9 cellular contexts compared by ENCODE assay signal in genomic region chr14:75022655-75023054, GRCh38. TPM values are rescaled to one million over a fixed set of nuclear protein-coding genes. Genes with fewer than 3 reads are reported as not detected.
DNase-seq lines count a peak whose midpoint lies in the region; ATAC-seq and TF ChIP-seq lines count a peak whose summit lies in the region.
"Had no signal": no experiment of that assay in that cellular context is flagged by ENCODE, and none has a peak within 500 bp of the region (broad histone marks: within the 10 kb centered on the region; RNA-seq: fewer than 3 reads in every experiment).

No MANE protein-coding gene starts in this region.

- CTCF ChIA-PET in mammary epithelial cell (lab: Charles Lee; ENCODE audit: low non-redundant PET), result interaction anchor here (0.6 kb wide), 1 partner anchor 78 kb away, joined by 3 read pairs; no protein-coding TSS in a partner anchor

- intact Hi-C loops in mammary epithelial cell (cut with micrococcal nuclease) (no loop called here), right lobe of liver (cut with DNase I) (no loop called here)

- ATAC-seq in right lobe of liver (peak; percentile 44 to 65 (median 58)), HG02981 (IDR thresholded peaks at IDR 0.05; ENCODE audit: unreplicated experiment) (no peak), HG03432 (IDR thresholded peaks at IDR 0.05; ENCODE audit: unreplicated experiment) (no peak), GM21423 (IDR thresholded peaks at IDR 0.05; ENCODE audit: unreplicated experiment) (no peak)
- no peak for ATAC-seq in stimulated activated effector memory CD8-positive, alpha-beta T cell treated with anti-CD3 and anti-CD28 coated beads, Interleukin-12 subunit alpha, Interleukin-12 subunit beta, amount 100 ng/mL, for 72 hours
- ATAC-seq: T-cell had no signal

- TF ChIP-seq CTCF in mammary epithelial cell (conservative IDR thresholded peaks at IDR 0.05 in 1 of 2, IDR thresholded peaks at IDR 0.05 in 1 of 2; ENCODE audit: extremely low read depth in 1 of 2, insufficient read depth in 1 of 2, low read depth in 1 of 2, low read length in 2 of 2) (peak; percentile 45 to 63), right lobe of liver (IDR thresholded peaks at IDR 0.05) (peak; percentile 16 to 25 (median 20))

- no TSS peak for BruUV-seq in mammary epithelial cell (replicated peaks; lab: Mats Ljungman, UMichigan)

- WGBS in mammary epithelial cell (ENCODE audit: low coverage, missing lambda C conversion rate), result 67% methylated on average over 7 of the region's 8 CpGs
- 65% methylated on average over 8 of the region's 8 CpGs for WGBS in right lobe of liver (ENCODE audit: insufficient coverage, low coverage, low lambda C conversion rate, missing lambda C conversion rate)

- no peak overlapping the region for H3K4me3 ChIP-seq in mammary epithelial cell (replicated peaks in 1 of 3; ENCODE audit: insufficient read depth in 1 of 3, low read depth in 2 of 3, low read length in 3 of 3)
- no peak overlapping the region for H3K4me3 ChIP-seq in right lobe of liver

- H3K4me1 Mint-ChIP-seq in stimulated activated effector memory CD8-positive, alpha-beta T cell treated with anti-CD3 and anti-CD28 coated beads, Interleukin-12 subunit alpha, Interleukin-12 subunit beta, amount 100 ng/mL, for 72 hours, result no peaks in the 10 kb centered on the region
- H3K4me1 Mint-ChIP-seq: T-cell had no signal

- H3K27me3 ChIP-seq in mammary epithelial cell (ENCODE audit: insufficient read depth, low read length), result no peaks in the 10 kb centered on the region
- no peaks in the 10 kb centered on the region for H3K27me3 ChIP-seq in right lobe of liver

- H3K4me3 Mint-ChIP-seq in stimulated activated effector memory CD8-positive, alpha-beta T cell treated with anti-CD3 and anti-CD28 coated beads, Interleukin-12 subunit alpha, Interleukin-12 subunit beta, amount 100 ng/mL, for 72 hours, result no peak overlapping the region
- H3K4me3 Mint-ChIP-seq: T-cell had no signal

- H3K36me3 ChIP-seq in mammary epithelial cell (ENCODE audit: insufficient read depth, low read length) (peaks cover 12% of the 10 kb centered on the region), right lobe of liver (peaks cover 0 to 29% (median 9%) of the 10 kb centered on the region in 4 donors)

- TF ChIP-seq POLR2A in right lobe of liver (IDR thresholded peaks at IDR 0.05), result no peak

- no peaks in the 10 kb centered on the region for H3K4me1 ChIP-seq in mammary epithelial cell (ENCODE audit: insufficient read depth, low read length)
- no peaks in the 10 kb centered on the region for H3K4me1 ChIP-seq in right lobe of liver

- no peaks in the 10 kb centered on the region for H4K20me1 ChIP-seq in mammary epithelial cell (ENCODE audit: insufficient read depth, low read length)

- in situ Hi-C loops in mammary epithelial cell (cut with MboI; ENCODE audit: low sequenced_read_pairs in 2 of 2), result no loop called here

- dilution Hi-C loops in mammary epithelial cell (cut with HindIII; ENCODE audit: low sequenced_read_pairs), result loop anchor here (5.0 kb wide), 1 partner anchor 95 kb away; no protein-coding TSS in a partner anchor

- TF ChIP-seq EP300 in Ishikawa (IDR thresholded peaks at IDR 0.05; ENCODE audit: borderline replicate concordance), result no peak

- peaks cover 48% of the 10 kb centered on the region for H3K36me3 Mint-ChIP-seq in stimulated activated effector memory CD8-positive, alpha-beta T cell treated with anti-CD3 and anti-CD28 coated beads, Interleukin-12 subunit alpha, Interleukin-12 subunit beta, amount 100 ng/mL, for 72 hours

- peak; percentile 49 for TF ChIP-seq RAD21 in Ishikawa (IDR thresholded peaks at IDR 0.05; ENCODE audit: low read depth)

- no peak overlapping the region for H3K9ac ChIP-seq in mammary epithelial cell (ENCODE audit: insufficient read depth, low read length)

- no peak overlapping the region for H2AFZ ChIP-seq in mammary epithelial cell (ENCODE audit: low read depth, low read length)

- no peaks in the 10 kb centered on the region for H3K9me3 Mint-ChIP-seq in stimulated activated effector memory CD8-positive, alpha-beta T cell treated with anti-CD3 and anti-CD28 coated beads, Interleukin-12 subunit alpha, Interleukin-12 subunit beta, amount 100 ng/mL, for 72 hours
- H3K9me3 Mint-ChIP-seq: T-cell had no signal

- H3K27ac ChIP-seq in mammary epithelial cell (ENCODE audit: insufficient read depth, low read depth, low read length) (no peak overlapping the region), right lobe of liver (no peak overlapping the region)

- H3K4me2 ChIP-seq in mammary epithelial cell (ENCODE audit: insufficient read depth, low read depth, low read length), result no peak overlapping the region

- H3K9me3 ChIP-seq in mammary epithelial cell (replicated peaks; ENCODE audit: insufficient read depth, low read length), result no peaks in the 10 kb centered on the region
- H3K9me3 ChIP-seq in right lobe of liver, result no peaks in the 10 kb centered on the region

- no peaks in the 10 kb centered on the region for H3K79me2 ChIP-seq in mammary epithelial cell (ENCODE audit: insufficient read depth, low read length)

- DNase-seq in EL (peak; percentile 26), mammary epithelial cell (no peak), right lobe of liver (no peak)
- DNase-seq in stimulated activated effector memory CD8-positive, alpha-beta T cell treated with anti-CD3 and anti-CD28 coated beads, Interleukin-12 subunit alpha, Interleukin-12 subunit beta, amount 100 ng/mL, for 72 hours (ENCODE audit: low spot score in 2 of 2), result no peak

- no peak overlapping the region for H3K27ac Mint-ChIP-seq in stimulated activated effector memory CD8-positive, alpha-beta T cell treated with anti-CD3 and anti-CD28 coated beads, Interleukin-12 subunit alpha, Interleukin-12 subunit beta, amount 100 ng/mL, for 72 hours
- H3K27ac Mint-ChIP-seq: T-cell had no signal

TF ChIP-seq in Ishikawa, 13 proteins besides CTCF, POLR2A, EP300 and RAD21:
- TF ChIP-seq CEBPB (IDR thresholded peaks at IDR 0.05) (no peak), USF1 (IDR thresholded peaks at IDR 0.05) (no peak), TCF12 (IDR thresholded peaks at IDR 0.05; ENCODE audit: low read depth) (no peak), TAF1 (IDR thresholded peaks at IDR 0.05; ENCODE audit: low read depth) (no peak), CREB1 (IDR thresholded peaks at IDR 0.05; ENCODE audit: low read depth) (no peak), TEAD4 (IDR thresholded peaks at IDR 0.05) (no peak), NFIC (IDR thresholded peaks at IDR 0.05) (no peak), YY1 (IDR thresholded peaks at IDR 0.05; ENCODE audit: low read depth) (no peak)
- TF ChIP-seq, protein P1, sequence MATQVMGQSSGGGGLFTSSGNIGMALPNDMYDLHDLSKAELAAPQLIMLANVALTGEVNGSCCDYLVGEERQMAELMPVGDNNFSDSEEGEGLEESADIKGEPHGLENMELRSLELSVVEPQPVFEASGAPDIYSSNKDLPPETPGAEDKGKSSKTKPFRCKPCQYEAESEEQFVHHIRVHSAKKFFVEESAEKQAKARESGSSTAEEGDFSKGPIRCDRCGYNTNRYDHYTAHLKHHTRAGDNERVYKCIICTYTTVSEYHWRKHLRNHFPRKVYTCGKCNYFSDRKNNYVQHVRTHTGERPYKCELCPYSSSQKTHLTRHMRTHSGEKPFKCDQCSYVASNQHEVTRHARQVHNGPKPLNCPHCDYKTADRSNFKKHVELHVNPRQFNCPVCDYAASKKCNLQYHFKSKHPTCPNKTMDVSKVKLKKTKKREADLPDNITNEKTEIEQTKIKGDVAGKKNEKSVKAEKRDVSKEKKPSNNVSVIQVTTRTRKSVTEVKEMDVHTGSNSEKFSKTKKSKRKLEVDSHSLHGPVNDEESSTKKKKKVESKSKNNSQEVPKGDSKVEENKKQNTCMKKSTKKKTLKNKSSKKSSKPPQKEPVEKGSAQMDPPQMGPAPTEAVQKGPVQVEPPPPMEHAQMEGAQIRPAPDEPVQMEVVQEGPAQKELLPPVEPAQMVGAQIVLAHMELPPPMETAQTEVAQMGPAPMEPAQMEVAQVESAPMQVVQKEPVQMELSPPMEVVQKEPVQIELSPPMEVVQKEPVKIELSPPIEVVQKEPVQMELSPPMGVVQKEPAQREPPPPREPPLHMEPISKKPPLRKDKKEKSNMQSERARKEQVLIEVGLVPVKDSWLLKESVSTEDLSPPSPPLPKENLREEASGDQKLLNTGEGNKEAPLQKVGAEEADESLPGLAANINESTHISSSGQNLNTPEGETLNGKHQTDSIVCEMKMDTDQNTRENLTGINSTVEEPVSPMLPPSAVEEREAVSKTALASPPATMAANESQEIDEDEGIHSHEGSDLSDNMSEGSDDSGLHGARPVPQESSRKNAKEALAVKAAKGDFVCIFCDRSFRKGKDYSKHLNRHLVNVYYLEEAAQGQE (IDR thresholded peaks at IDR 0.05; ENCODE audit: low read depth), result no peak
- TF ChIP-seq, protein P2, sequence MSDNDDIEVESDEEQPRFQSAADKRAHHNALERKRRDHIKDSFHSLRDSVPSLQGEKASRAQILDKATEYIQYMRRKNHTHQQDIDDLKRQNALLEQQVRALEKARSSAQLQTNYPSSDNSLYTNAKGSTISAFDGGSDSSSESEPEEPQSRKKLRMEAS (IDR thresholded peaks at IDR 0.05), result no peak

RNA-seq across cellular contexts. Expression of gene EIF2B2, which starts 19.9 kb away (rescaled TPM):
- 10 to 100 TPM; 47.8 to 57.3 TPM for total RNA-seq in mammary epithelial cell
- polyA plus RNA-seq in mammary epithelial cell, result 127 TPM
- 24.7 TPM for polyA minus RNA-seq in mammary epithelial cell
- total RNA-seq in right lobe of liver, result 10 to 100 TPM; 16.1 to 37.5 (median 20.1) TPM

RNA-seq across cellular contexts. Expression of gene MLH3, which starts 28.6 kb away (rescaled TPM):
- total RNA-seq in mammary epithelial cell (10 to 100 TPM; 11.9 to 15.8 TPM), right lobe of liver (10 to 100 TPM in 5 of 6 experiments, 1 to 10 TPM in 1; 9.6 to 20.2 (median 13.2) TPM)
- polyA plus RNA-seq in mammary epithelial cell, result 5.5 TPM
- 20.7 TPM for polyA minus RNA-seq in mammary epithelial cell

RNA-seq across cellular contexts. Expression of gene ACYP1, which starts 41.2 kb away (rescaled TPM):
- total RNA-seq in mammary epithelial cell (10 to 100 TPM in 1 of 2 donors, 1 to 10 TPM in 1; 5.3 to 27.0 TPM), right lobe of liver (1 to 10 TPM; 1.7 to 6.6 (median 3.6) TPM)
- polyA plus RNA-seq in mammary epithelial cell, result 25.7 TPM
- 24.4 TPM for polyA minus RNA-seq in mammary epithelial cell

RNA-seq across cellular contexts. Expression of gene ZC2HC1C, which starts 46.8 kb away (rescaled TPM):
- total RNA-seq in mammary epithelial cell (under 1 TPM; 0.17 to 0.89 TPM), right lobe of liver (1 to 10 TPM; 2.1 to 9.6 (median 3.1) TPM)
- polyA plus RNA-seq in mammary epithelial cell, result 0.94 TPM
- polyA minus RNA-seq in mammary epithelial cell, result not detected

Comparison
In these comparisons a context has a peak if more than half of its experiments do, and no peak if none do; other contexts are left out.
1. ATAC-seq: peak in right lobe of liver (4 of 4); none in HG02981 (single experiment), HG03432 (single experiment), stimulated activated effector memory CD8-positive, alpha-beta T cell treated with anti-CD3 and anti-CD28 coated beads, Interleukin-12 subunit alpha, Interleukin-12 subunit beta, amount 100 ng/mL, for 72 hours (single experiment) and GM21423 (single experiment).